1 cellular context compared by ENCODE assay signal in the genomic region with DNA sequence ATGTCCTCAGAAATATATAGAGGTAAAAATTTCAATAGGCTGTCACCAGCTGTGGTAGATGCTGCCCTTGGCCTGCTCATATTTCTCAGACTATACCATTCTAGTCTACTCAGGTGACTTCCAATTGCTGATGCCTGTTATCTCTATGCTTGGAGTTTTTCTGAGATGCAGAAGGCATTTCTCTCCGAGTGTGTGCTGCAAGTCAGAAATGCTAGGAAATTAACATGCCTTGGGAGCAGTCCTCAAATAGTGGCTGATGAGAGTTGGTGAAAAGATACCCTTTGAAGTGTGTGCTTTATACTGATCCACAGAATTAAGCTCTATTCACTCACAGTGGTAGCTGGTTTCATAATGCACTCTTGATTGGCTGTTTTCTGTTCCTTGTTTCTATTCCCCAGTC.
TF ChIP-seq lines count a peak whose summit lies in the region.

No MANE protein-coding gene starts in this region.

TF ChIP-seq in GM12878, 131 proteins besides CTCF, POLR2A, EP300 and RAD21 (continued from another document):
- TF ChIP-seq, protein P1, sequence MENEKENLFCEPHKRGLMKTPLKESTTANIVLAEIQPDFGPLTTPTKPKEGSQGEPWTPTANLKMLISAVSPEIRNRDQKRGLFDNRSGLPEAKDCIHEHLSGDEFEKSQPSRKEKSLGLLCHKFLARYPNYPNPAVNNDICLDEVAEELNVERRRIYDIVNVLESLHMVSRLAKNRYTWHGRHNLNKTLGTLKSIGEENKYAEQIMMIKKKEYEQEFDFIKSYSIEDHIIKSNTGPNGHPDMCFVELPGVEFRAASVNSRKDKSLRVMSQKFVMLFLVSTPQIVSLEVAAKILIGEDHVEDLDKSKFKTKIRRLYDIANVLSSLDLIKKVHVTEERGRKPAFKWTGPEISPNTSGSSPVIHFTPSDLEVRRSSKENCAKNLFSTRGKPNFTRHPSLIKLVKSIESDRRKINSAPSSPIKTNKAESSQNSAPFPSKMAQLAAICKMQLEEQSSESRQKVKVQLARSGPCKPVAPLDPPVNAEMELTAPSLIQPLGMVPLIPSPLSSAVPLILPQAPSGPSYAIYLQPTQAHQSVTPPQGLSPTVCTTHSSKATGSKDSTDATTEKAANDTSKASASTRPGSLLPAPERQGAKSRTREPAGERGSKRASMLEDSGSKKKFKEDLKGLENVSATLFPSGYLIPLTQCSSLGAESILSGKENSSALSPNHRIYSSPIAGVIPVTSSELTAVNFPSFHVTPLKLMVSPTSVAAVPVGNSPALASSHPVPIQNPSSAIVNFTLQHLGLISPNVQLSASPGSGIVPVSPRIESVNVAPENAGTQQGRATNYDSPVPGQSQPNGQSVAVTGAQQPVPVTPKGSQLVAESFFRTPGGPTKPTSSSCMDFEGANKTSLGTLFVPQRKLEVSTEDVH (IDR thresholded peaks at IDR 0.05; ENCODE audit: low read depth, partially characterized antibody), result no peak
- TF ChIP-seq FOXK2 (IDR thresholded peaks at IDR 0.05), result peak; percentile 59; the same call in 1 of the 2 replicates
TF ChIP-seq in GM12878: peak in this region for 2.
